ENCODE assay signal across 1 cellular context in genomic region chr11:9462806-9463537, GRCh38.
TF ChIP-seq lines count a peak whose summit lies in the region.

No MANE protein-coding gene starts in this region.

TF ChIP-seq in GM12878, 131 proteins besides CTCF, POLR2A, EP300 and RAD21 (continued from another document):
- TF ChIP-seq ZNF592 (IDR thresholded peaks at IDR 0.05) (no peak), JUNB (IDR thresholded peaks at IDR 0.05) (peak; percentile 91), ZNF24 (IDR thresholded peaks at IDR 0.05) (0 out of 2 replicates have a peak, but pooled peaks have one; percentile 46), IKZF2 (IDR thresholded peaks at IDR 0.05) (peak; percentile 76 to 77), HSF1 (IDR thresholded peaks at IDR 0.05; ENCODE audit: low read depth, low read length) (no peak), CEBPB (IDR thresholded peaks at IDR 0.05; ENCODE audit: borderline replicate concordance in 1 of 2, low read depth in 2 of 2, low read length in 2 of 2) (0 out of 4 replicates have a peak, but pooled peaks of 1 of the 2 experiments have one; percentile 11), USF2 (IDR thresholded peaks at IDR 0.05; ENCODE audit: borderline replicate concordance, low read depth, low read length) (no peak), IKZF1 (conservative IDR thresholded peaks at IDR 0.05) (peak; percentile 41; the same call in 1 of the 2 replicates), BACH1 (IDR thresholded peaks at IDR 0.05; ENCODE audit: borderline replicate concordance) (peak; percentile 98), RELB (IDR thresholded peaks at IDR 0.05; ENCODE audit: low read depth) (peak; percentile 39; the same call in 1 of the 2 replicates), ATF2 (IDR thresholded peaks at IDR 0.05; ENCODE audit: low read length) (peak; percentile 85), RBBP5 (conservative IDR thresholded peaks at IDR 0.05) (no peak), CHD1 (IDR thresholded peaks at IDR 0.05; ENCODE audit: low read depth, low read length) (no peak)
